In the genomic region with DNA sequence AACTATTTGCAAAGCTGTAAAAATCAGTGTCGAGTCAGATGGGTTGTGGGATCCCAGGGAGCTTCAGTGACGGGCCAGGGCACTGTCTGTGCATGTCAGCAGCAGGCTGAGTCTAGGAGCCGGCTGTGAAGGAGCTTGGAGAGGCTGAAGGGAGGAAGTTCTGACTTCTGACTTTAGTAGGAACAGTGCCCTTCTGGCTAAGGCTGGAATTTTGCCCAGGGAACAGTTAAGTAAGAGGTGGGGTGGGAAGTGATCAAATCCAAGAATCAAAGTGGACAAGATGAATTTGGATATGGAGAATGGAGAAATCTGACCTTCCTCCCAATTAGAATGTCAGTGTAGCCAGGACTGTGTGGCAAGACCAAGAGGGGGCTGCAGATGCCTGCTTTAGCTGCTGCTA, we compare ENCODE assay signal across 9 cellular contexts.
A peak's percentile ranks its signal among the peaks of the same experiment; 100 is the strongest.
DNase-seq lines count a peak whose midpoint lies in the region; ATAC-seq and TF ChIP-seq lines count a peak whose summit lies in the region.
"Had no signal": no experiment of that assay in that cellular context is flagged by ENCODE, and none has a peak within 500 bp of the region (broad histone marks: within the 10 kb centered on the region; RNA-seq: fewer than 3 reads in every experiment).

No MANE protein-coding gene starts in this region.

- peak overlapping the region; percentile 81 for H2AFZ ChIP-seq in mammary epithelial cell (ENCODE audit: low read depth, low read length)

- no peak overlapping the region for H3K4me3 Mint-ChIP-seq in Caco-2 (ENCODE audit: unreplicated experiment)

- POLR2A ChIA-PET in Caco-2 (lab: Charles Lee), result no interaction called here

- TF ChIP-seq CTCF in mammary epithelial cell (conservative IDR thresholded peaks at IDR 0.05 in 1 of 2, IDR thresholded peaks at IDR 0.05 in 1 of 2; ENCODE audit: extremely low read depth in 1 of 2, insufficient read depth in 1 of 2, low read depth in 1 of 2, low read length in 2 of 2) (no peak), left ventricle myocardium inferior (IDR thresholded peaks at IDR 0.05; ENCODE audit: borderline replicate concordance) (no peak), Caco-2 (IDR thresholded peaks at IDR 0.05; ENCODE audit: insufficient read depth in 1 of 2, low read depth in 1 of 2, low read length in 1 of 2, severe bottlenecking in 1 of 2, unreplicated experiment in 1 of 2) (no peak)

- CTCF ChIA-PET in mammary epithelial cell (lab: Charles Lee; ENCODE audit: low non-redundant PET), result interaction anchor here (0.5 to 0.8 kb wide), 3 partner anchors 11 to 431 kb away, joined by 4 to 5 read pairs (median 4); no protein-coding TSS in a partner anchor
- CTCF ChIA-PET in Caco-2 (lab: Charles Lee), result interaction anchor here (1.2 kb wide), 1 partner anchor 10 kb away, joined by 7 read pairs; no protein-coding TSS in a partner anchor

- H3K4me2 ChIP-seq in mammary epithelial cell (ENCODE audit: insufficient read depth, low read depth, low read length), result peak overlapping the region; percentile 31

- in situ Hi-C loops in mammary epithelial cell (cut with MboI; ENCODE audit: low sequenced_read_pairs in 2 of 2), result loop anchor here in 1 of 2 donors (5.0 kb wide), 1 partner anchor 429 kb away; no protein-coding TSS in a partner anchor

- dilution Hi-C loops in mammary epithelial cell (cut with HindIII; ENCODE audit: low sequenced_read_pairs), result no loop called here

- H3K4me3 ChIP-seq in mammary epithelial cell (replicated peaks in 1 of 3; ENCODE audit: insufficient read depth in 1 of 3, low read depth in 2 of 3, low read length in 3 of 3), result no peak overlapping the region
- no peak overlapping the region for H3K4me3 ChIP-seq in left ventricle myocardium inferior
- H3K4me3 ChIP-seq in skeletal muscle tissue (ENCODE audit: low read length in 3 of 3), result no peak overlapping the region
- H3K4me3 ChIP-seq in Caco-2 (ENCODE audit: low read depth, low read length), result no peak overlapping the region

- intact Hi-C loops in mammary epithelial cell (cut with micrococcal nuclease), result loop anchor here (2.0 to 5.0 kb wide), 5 partner anchors 26 to 299 kb away; no protein-coding TSS in a partner anchor
- intact Hi-C loops in left ventricle myocardium inferior (cut with micrococcal nuclease), result no loop called here
- intact Hi-C loops in Caco-2 (cut with micrococcal nuclease; ENCODE audit: unreplicated experiment), result loop anchor here (2.0 kb wide), 1 partner anchor 430 kb away; no protein-coding TSS in a partner anchor

- BruUV-seq in mammary epithelial cell (replicated peaks; lab: Mats Ljungman, UMichigan) (no TSS peak), Caco-2 (replicated peaks; lab: Mats Ljungman, UMichigan) (no TSS peak)

- H4K20me1 ChIP-seq in mammary epithelial cell (ENCODE audit: insufficient read depth, low read length), result no peaks in the 10 kb centered on the region

- no peak overlapping the region for H3K27ac Mint-ChIP-seq in Caco-2 (ENCODE audit: unreplicated experiment)
- H3K27ac Mint-ChIP-seq: CD4-positive, alpha-beta T cell had no signal

- H3K79me2 ChIP-seq in mammary epithelial cell (ENCODE audit: insufficient read depth, low read length), result no peaks in the 10 kb centered on the region

- H3K27me3 Mint-ChIP-seq in Caco-2 (ENCODE audit: insufficient read depth, unreplicated experiment), result no peaks in the 10 kb centered on the region

- no peaks in the 10 kb centered on the region for H3K4me1 Mint-ChIP-seq in Caco-2 (ENCODE audit: low read depth, unreplicated experiment)

- H3K27ac ChIP-seq in mammary epithelial cell (ENCODE audit: insufficient read depth, low read depth, low read length) (no peak overlapping the region), left ventricle myocardium inferior (replicated peaks) (peak overlapping the region; percentile 90), skeletal muscle tissue (ENCODE audit: low read depth, low read length) (peak overlapping the region; percentile 21)

- 0% methylated on average over 3 of the region's 3 CpGs for WGBS in mammary epithelial cell (ENCODE audit: low coverage, missing lambda C conversion rate)

- H3K9ac ChIP-seq in mammary epithelial cell (ENCODE audit: insufficient read depth, low read length), result no peak overlapping the region
- H3K9ac ChIP-seq in skeletal muscle tissue (ENCODE audit: low read depth in 1 of 3, low read length in 3 of 3), result no peak overlapping the region

- peak; percentile 69 for DNase-seq in HCEC 1CT
- DNase-seq in mammary epithelial cell, result peak; percentile 69
- DNase-seq in left ventricle myocardium inferior, result peak; percentile 25
- DNase-seq in Caco-2, result no peak
- no peak for DNase-seq in retina
- no peak for DNase-seq in activated naive CD4-positive, alpha-beta T cell treated with anti-CD3 and anti-CD28 coated beads, Interleukin-2, amount 50 U/mL, for 16 hours
- DNase-seq: CD4-positive, alpha-beta T cell had no signal

- H3K36me3 ChIP-seq in mammary epithelial cell (ENCODE audit: insufficient read depth, low read length) (no peaks in the 10 kb centered on the region), left ventricle myocardium inferior (no peaks in the 10 kb centered on the region), skeletal muscle tissue (ENCODE audit: control insufficient read depth in 3 of 3, insufficient read depth in 3 of 3, low read length in 3 of 3) (no peaks in the 10 kb centered on the region), Caco-2 (ENCODE audit: control insufficient read depth, insufficient read depth, low read length) (no peaks in the 10 kb centered on the region)

- H3K4me1 ChIP-seq in mammary epithelial cell (ENCODE audit: insufficient read depth, low read length) (peaks cover 56% of the 10 kb centered on the region), left ventricle myocardium inferior (peaks cover 52% of the 10 kb centered on the region), skeletal muscle tissue (ENCODE audit: control insufficient read depth in 3 of 3, insufficient read depth in 3 of 3, low read length in 3 of 3) (peaks cover 32 to 63% (median 60%) of the 10 kb centered on the region in 3 donors), Caco-2 (0 out of 2 replicates have a peak, but pooled peaks cover 7% of the 10 kb centered on the region)

- H3K9me3 Mint-ChIP-seq in Caco-2 (ENCODE audit: unreplicated experiment), result no peaks in the 10 kb centered on the region
- H3K9me3 Mint-ChIP-seq: CD4-positive, alpha-beta T cell had no signal

- H3K9me3 ChIP-seq in mammary epithelial cell (replicated peaks; ENCODE audit: insufficient read depth, low read length), result no peaks in the 10 kb centered on the region
- H3K9me3 ChIP-seq in left ventricle myocardium inferior (replicated peaks), result no peaks in the 10 kb centered on the region
- H3K9me3 ChIP-seq in skeletal muscle tissue (ENCODE audit: control insufficient read depth in 3 of 3, low read length in 3 of 3), result no peaks in the 10 kb centered on the region
- no peaks in the 10 kb centered on the region for H3K9me3 ChIP-seq in Caco-2

- no peaks in the 10 kb centered on the region for H3K36me3 Mint-ChIP-seq in Caco-2 (ENCODE audit: insufficient read depth, unreplicated experiment)

- ATAC-seq in GM19455 (IDR thresholded peaks at IDR 0.05; ENCODE audit: unreplicated experiment), result no peak

- H3K27me3 ChIP-seq in mammary epithelial cell (ENCODE audit: insufficient read depth, low read length) (no peaks in the 10 kb centered on the region), left ventricle myocardium inferior (ENCODE audit: low read depth) (no peaks in the 10 kb centered on the region), skeletal muscle tissue (ENCODE audit: control insufficient read depth in 3 of 3, insufficient read depth in 3 of 3, low read length in 3 of 3) (no peaks in the 10 kb centered on the region), Caco-2 (replicated peaks; ENCODE audit: control insufficient read depth, insufficient read depth, low read length) (no peaks in the 10 kb centered on the region)

Comparison
In these comparisons a context has a peak if more than half of its experiments do, and no peak if none do; other contexts are left out.
1. DNase-seq: peak in HCEC 1CT (single experiment), mammary epithelial cell (single experiment) and left ventricle myocardium inferior (single experiment); none in Caco-2 (0 of 2), retina (single experiment) and activated naive CD4-positive, alpha-beta T cell treated with anti-CD3 and anti-CD28 coated beads, Interleukin-2, amount 50 U/mL, for 16 hours (single experiment).